In the genomic region with DNA sequence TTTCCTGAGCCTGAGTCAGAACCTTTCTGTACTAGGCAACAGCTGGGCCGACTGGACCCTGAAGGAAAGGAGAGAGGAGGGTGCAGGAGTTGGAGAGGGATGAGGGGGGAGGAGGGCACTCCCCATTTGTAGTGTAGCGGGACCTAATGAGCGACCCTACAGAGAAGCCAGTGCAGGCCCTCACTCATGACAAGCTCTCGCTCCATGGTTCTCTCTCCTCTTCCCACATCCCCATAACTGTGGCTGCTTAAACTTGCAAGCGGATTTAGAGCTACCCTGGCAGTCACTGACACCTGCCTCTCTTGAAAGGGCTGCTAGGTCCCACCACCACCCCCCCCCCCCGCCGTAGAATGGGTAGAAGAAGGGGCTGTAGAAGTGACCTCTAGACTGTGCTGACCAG, we compare ENCODE assay signal across 37 cellular contexts.
"Had no signal": no experiment of that assay in that cellular context is flagged by ENCODE, and none has a peak within 500 bp of the region (broad histone marks: within the 10 kb centered on the region; RNA-seq: fewer than 3 reads in every experiment).

No MANE protein-coding gene starts in this region.

- DNase-seq: activated B cell treated with CpG ODN at 0.5 μM for 24 hours; activated CD4-positive, alpha-beta memory T cell treated with anti-CD3 and anti-CD28 coated beads, Interleukin-2, amount 10 ng/mL, durations not matched to agents 7 days and 5 days; activated CD4-positive, alpha-beta T cell treated with anti-CD3 and anti-CD28 coated beads for 4 hours; activated CD4-positive, alpha-beta T cell treated with anti-CD3 and anti-CD28 coated beads, Interleukin-2, amount 10 ng/mL, durations not matched to agents 7 days and 5 days; activated CD4-positive, alpha-beta T cell treated with anti-CD3 and anti-CD28 coated beads, Interleukin-2, amount 50 U/mL, for 48 hours; activated CD4-positive, CD25-positive, alpha-beta regulatory T cell treated with anti-CD3 and anti-CD28 coated beads, Interleukin-2, amount 50 U/mL, for 72 hours; activated CD8-positive, alpha-beta memory T cell treated with anti-CD3 and anti-CD28 coated beads for 24 hours; activated CD8-positive, alpha-beta memory T cell treated with anti-CD3 and anti-CD28 coated beads, Interleukin-2, amount 10 ng/mL, durations not matched to agents 7 days and 5 days; activated CD8-positive, alpha-beta memory T cell treated with anti-CD3 and anti-CD28 coated beads, Interleukin-2, amount 50 U/mL, for 48 hours; activated CD8-positive, alpha-beta T cell treated with anti-CD3 and anti-CD28 coated beads, Interleukin-2, amount 10 ng/mL, durations not matched to agents 7 days and 5 days; activated effector memory CD4-positive, alpha-beta T cell treated with Interleukin-2 at 50 U/mL for 16 hours; activated gamma-delta T cell; activated naive CD4-positive, alpha-beta T cell treated with anti-CD3 and anti-CD28 coated beads, Interleukin-2, amount 10 ng/mL, durations not matched to agents 7 days and 5 days; activated naive CD4-positive, alpha-beta T cell treated with Interleukin-2 at 50 U/mL for 16 hours; activated naive CD8-positive, alpha-beta T cell treated with anti-CD3 and anti-CD28 coated beads, Interleukin-2, amount 10 ng/mL, durations not matched to agents 7 days and 5 days; activated naive CD8-positive, alpha-beta T cell treated with anti-CD3 and anti-CD28 coated beads, Interleukin-2, amount 50 U/mL, for 24 hours; activated T-cell treated with anti-CD3 and anti-CD28 coated beads, Interleukin-2, amount 50 U/mL, for 24 hours; activated T-cell treated with anti-CD3 and anti-CD28 coated beads, Interleukin-2, amount 50 U/mL, for 48 hours; amygdala; anterior cingulate cortex; caudate nucleus; cerebellar nuclear complex; T-helper 1 cell; T-helper 2 cell; T-helper 9 cell had no signal

- H3K4me3 Mint-ChIP-seq: activated B cell treated with CpG ODN at 0.5 μM for 24 hours; activated CD4-positive, alpha-beta memory T cell treated with anti-CD3 and anti-CD28 coated beads, Interleukin-2, amount 10 ng/mL, durations not matched to agents 7 days and 5 days; activated CD4-positive, alpha-beta T cell treated with anti-CD3 and anti-CD28 coated beads, Interleukin-2, amount 10 ng/mL, durations not matched to agents 7 days and 5 days; activated CD8-positive, alpha-beta memory T cell treated with anti-CD3 and anti-CD28 coated beads, Interleukin-2, amount 10 ng/mL, durations not matched to agents 7 days and 5 days; activated CD8-positive, alpha-beta T cell treated with anti-CD3 and anti-CD28 coated beads, Interleukin-2, amount 10 ng/mL, durations not matched to agents 7 days and 5 days; activated naive CD4-positive, alpha-beta T cell treated with anti-CD3 and anti-CD28 coated beads, Interleukin-2, amount 10 ng/mL, durations not matched to agents 7 days and 5 days; activated naive CD4-positive, alpha-beta T cell treated with anti-CD3 and anti-CD28 coated beads, Interleukin-2, amount 50 U/mL, for 24 hours; activated naive CD8-positive, alpha-beta T cell; activated naive CD8-positive, alpha-beta T cell treated with anti-CD3 and anti-CD28 coated beads, Interleukin-2, amount 10 ng/mL, durations not matched to agents 7 days and 5 days; activated naive CD8-positive, alpha-beta T cell treated with anti-CD3 and anti-CD28 coated beads, Interleukin-2, amount 50 U/mL, for 24 hours; activated T-cell treated with anti-CD3 and anti-CD28 coated beads, Interleukin-2, amount 50 U/mL, for 24 hours; brain; central memory CD8-positive, alpha-beta T cell; T-helper 1 cell treated with Interleukin-12 subunit alpha and Interleukin-12 subunit beta and Interleukin-4 antibody, amounts not matched to agents 30 μg/mL and 1 μg/mL, for 36 hours; T-helper 2 cell treated with Interferon-gamma antibody and Interleukin-4, amounts not matched to agents 5 μg/mL and 100 μg/mL, for 36 hours had no signal

- H3K27ac Mint-ChIP-seq: activated B cell treated with CpG ODN at 0.5 μM for 24 hours; activated CD4-positive, alpha-beta memory T cell treated with anti-CD3 and anti-CD28 coated beads, Interleukin-2, amount 10 ng/mL, durations not matched to agents 7 days and 5 days; activated CD4-positive, alpha-beta T cell treated with anti-CD3 and anti-CD28 coated beads, Interleukin-2, amount 10 ng/mL, durations not matched to agents 7 days and 5 days; activated CD8-positive, alpha-beta memory T cell treated with anti-CD3 and anti-CD28 coated beads, Interleukin-2, amount 10 ng/mL, durations not matched to agents 7 days and 5 days; activated CD8-positive, alpha-beta T cell treated with anti-CD3 and anti-CD28 coated beads, Interleukin-2, amount 10 ng/mL, durations not matched to agents 7 days and 5 days; activated naive CD4-positive, alpha-beta T cell treated with anti-CD3 and anti-CD28 coated beads, Interleukin-2, amount 10 ng/mL, durations not matched to agents 7 days and 5 days; activated naive CD4-positive, alpha-beta T cell treated with anti-CD3 and anti-CD28 coated beads, Interleukin-2, amount 50 U/mL, for 24 hours; activated naive CD8-positive, alpha-beta T cell; activated naive CD8-positive, alpha-beta T cell treated with anti-CD3 and anti-CD28 coated beads, Interleukin-2, amount 10 ng/mL, durations not matched to agents 7 days and 5 days; activated naive CD8-positive, alpha-beta T cell treated with anti-CD3 and anti-CD28 coated beads, Interleukin-2, amount 50 U/mL, for 24 hours; activated T-cell treated with anti-CD3 and anti-CD28 coated beads, Interleukin-2, amount 50 U/mL, for 24 hours; activated T-helper 2 cell treated with anti-CD3 and anti-CD28 coated beads, Interferon-gamma antibody, Interleukin-2, Interleukin-4, amounts not matched to agents 10 μg/mL and 5 μg/mL and 100 μg/mL, durations not matched to agents 14 hours and 24 hours and 36 hours; brain; T-helper 1 cell treated with Interleukin-12 subunit alpha and Interleukin-12 subunit beta and Interleukin-4 antibody, amounts not matched to agents 30 μg/mL and 1 μg/mL, for 36 hours; T-helper 2 cell treated with Interferon-gamma antibody and Interleukin-4, amounts not matched to agents 5 μg/mL and 100 μg/mL, for 36 hours had no signal

- H3K27me3 ChIP-seq: ascending aorta, cardiac muscle cell had no signal

- H3K9me3 Mint-ChIP-seq: activated CD4-positive, alpha-beta memory T cell treated with anti-CD3 and anti-CD28 coated beads, Interleukin-2, amount 10 ng/mL, durations not matched to agents 7 days and 5 days; activated CD4-positive, alpha-beta T cell treated with anti-CD3 and anti-CD28 coated beads, Interleukin-2, amount 10 ng/mL, durations not matched to agents 7 days and 5 days; activated naive CD4-positive, alpha-beta T cell treated with anti-CD3 and anti-CD28 coated beads, Interleukin-2, amount 50 U/mL, for 24 hours; activated naive CD8-positive, alpha-beta T cell treated with anti-CD3 and anti-CD28 coated beads, Interleukin-2, amount 10 ng/mL, durations not matched to agents 7 days and 5 days; activated T-cell treated with anti-CD3 and anti-CD28 coated beads, Interleukin-2, amount 50 U/mL, for 24 hours; activated T-helper 2 cell treated with anti-CD3 and anti-CD28 coated beads, Interferon-gamma antibody, Interleukin-2, Interleukin-4, amounts not matched to agents 10 μg/mL and 5 μg/mL and 100 μg/mL, durations not matched to agents 14 hours and 24 hours and 36 hours; central memory CD8-positive, alpha-beta T cell; T-helper 1 cell treated with Interleukin-12 subunit alpha and Interleukin-12 subunit beta and Interleukin-4 antibody, amounts not matched to agents 30 μg/mL and 1 μg/mL, for 36 hours had no signal

- H3K36me3 ChIP-seq: cardiac muscle cell had no signal

- FAIRE-seq: bronchial epithelial cell, TTC549 had no signal

- H3K36me3 Mint-ChIP-seq: activated naive CD4-positive, alpha-beta T cell treated with anti-CD3 and anti-CD28 coated beads, Interleukin-2, amount 10 ng/mL, durations not matched to agents 7 days and 5 days; activated naive CD8-positive, alpha-beta T cell treated with anti-CD3 and anti-CD28 coated beads, Interleukin-2, amount 10 ng/mL, durations not matched to agents 7 days and 5 days had no signal

- H3K27ac ChIP-seq: ascending aorta, cardiac muscle cell, VCaP had no signal

- H3K9me3 ChIP-seq: ascending aorta had no signal

- H3K4me3 ChIP-seq: ascending aorta, cardiac muscle cell had no signal

- H3K27me3 Mint-ChIP-seq: activated CD4-positive, alpha-beta memory T cell treated with anti-CD3 and anti-CD28 coated beads, Interleukin-2, amount 10 ng/mL, durations not matched to agents 7 days and 5 days; activated CD4-positive, alpha-beta T cell treated with anti-CD3 and anti-CD28 coated beads, Interleukin-2, amount 10 ng/mL, durations not matched to agents 7 days and 5 days; activated CD8-positive, alpha-beta memory T cell treated with anti-CD3 and anti-CD28 coated beads, Interleukin-2, amount 10 ng/mL, durations not matched to agents 7 days and 5 days; activated naive CD4-positive, alpha-beta T cell treated with anti-CD3 and anti-CD28 coated beads, Interleukin-2, amount 50 U/mL, for 24 hours; activated naive CD8-positive, alpha-beta T cell; activated naive CD8-positive, alpha-beta T cell treated with anti-CD3 and anti-CD28 coated beads, Interleukin-2, amount 50 U/mL, for 24 hours; activated T-cell treated with anti-CD3 and anti-CD28 coated beads, Interleukin-2, amount 50 U/mL, for 24 hours; central memory CD8-positive, alpha-beta T cell had no signal

- ATAC-seq: activated CD8-positive, alpha-beta memory T cell treated with anti-CD3 and anti-CD28 coated beads, Interleukin-2, amount 10 ng/mL, durations not matched to agents 7 days and 5 days; activated CD8-positive, alpha-beta T cell treated with anti-CD3 and anti-CD28 coated beads, Interleukin-2, amount 10 ng/mL, durations not matched to agents 7 days and 5 days; activated naive CD8-positive, alpha-beta T cell treated with anti-CD3 and anti-CD28 coated beads, Interleukin-2, amount 50 U/mL, for 24 hours had no signal

- H3K4me1 Mint-ChIP-seq: activated CD4-positive, alpha-beta memory T cell treated with anti-CD3 and anti-CD28 coated beads, Interleukin-2, amount 10 ng/mL, durations not matched to agents 7 days and 5 days; activated CD4-positive, alpha-beta T cell treated with anti-CD3 and anti-CD28 coated beads, Interleukin-2, amount 10 ng/mL, durations not matched to agents 7 days and 5 days; activated CD8-positive, alpha-beta memory T cell treated with anti-CD3 and anti-CD28 coated beads, Interleukin-2, amount 10 ng/mL, durations not matched to agents 7 days and 5 days; activated naive CD4-positive, alpha-beta T cell treated with anti-CD3 and anti-CD28 coated beads, Interleukin-2, amount 10 ng/mL, durations not matched to agents 7 days and 5 days; central memory CD8-positive, alpha-beta T cell had no signal
